Comparison of ENCODE assay signal across 7 cellular contexts in genomic region chr18:61989138-61989537, GRCh38.
"Had no signal": no experiment of that assay in that cellular context is flagged by ENCODE, and none has a peak within 500 bp of the region (broad histone marks: within the 10 kb centered on the region; RNA-seq: fewer than 3 reads in every experiment).

No MANE protein-coding gene starts in this region.

- H3K4me3 ChIP-seq: K562 had no signal

- FAIRE-seq: HTR-8/SVneo, K562 had no signal

- H3K9ac ChIP-seq: KMS-11 had no signal

- H3K4me1 Mint-ChIP-seq: IgD-negative memory B cell had no signal

- H3K9me3 Mint-ChIP-seq: IgD-negative memory B cell had no signal

- H3K27ac ChIP-seq: HL-60, KMS-11 had no signal

- H3K4me3 Mint-ChIP-seq: IgD-negative memory B cell had no signal

- H3K4me2 ChIP-seq: KMS-11 had no signal

- H3K36me3 Mint-ChIP-seq: IgD-negative memory B cell had no signal

- ATAC-seq: K562 had no signal

- DNase-seq: KBM-7, KG1 had no signal

- H3K27ac Mint-ChIP-seq: IgD-negative memory B cell had no signal
